8 cellular contexts compared by ENCODE assay signal in genomic region chr16:67846320-67847063, GRCh38. TPM values are rescaled to one million over a fixed set of nuclear protein-coding genes. Genes with fewer than 3 reads are reported as not detected.
DNase-seq lines count a peak whose midpoint lies in the region; ATAC-seq and TF ChIP-seq lines count a peak whose summit lies in the region.

Gene NUTF2 (plus strand): TSS chr16:67846933. CDS start chr16:67865131, 18,198 bp downstream.

- TF ChIP-seq CTCF in CD8-positive, alpha-beta T cell (IDR thresholded peaks at IDR 0.05), result no peak

- H3K4me3 Mint-ChIP-seq in CD8-positive, alpha-beta T cell, result peak within 1 kb of the TSS; percentile 87

- H3K27me3 Mint-ChIP-seq in CD8-positive, alpha-beta T cell (ENCODE audit: low read depth), result no peaks in the 10 kb centered on the region

- H3K9me3 Mint-ChIP-seq in CD8-positive, alpha-beta T cell, result no peaks in the 10 kb centered on the region

- H3K4me1 ChIP-seq in CD8-positive, alpha-beta T cell (ENCODE audit: insufficient read depth, low read length), result peaks cover 46% of the 10 kb centered on the region

- peak within 1 kb of the TSS; percentile 97 for H3K4me3 ChIP-seq in CD8-positive, alpha-beta T cell (ENCODE audit: low read depth, low read length)

- peaks cover 59% of the 10 kb centered on the region for H3K4me1 Mint-ChIP-seq in CD8-positive, alpha-beta T cell (ENCODE audit: low read depth)

- peak within 1 kb of the TSS; percentile 73 for H3K27ac ChIP-seq in CD8-positive, alpha-beta T cell (ENCODE audit: low read depth, low read length)

- intact Hi-C loops in CD8-positive, alpha-beta T cell (cut with DNase I, micrococcal nuclease), result loop anchor here (1.0 to 10.0 kb wide), 12 partner anchors 13 to 622 kb away; partner anchors contain the start of genes PSKH1 (in 2 of the 2), RANBP10 (in 2 of the 2), TSNAXIP1 (in 2 of the 2) and ACD (in 1 of the 2)

- peak; percentile 91 to 97 (median 94) for DNase-seq in CD8-positive, alpha-beta T cell
- DNase-seq in HS-5 (ENCODE audit: low read depth), result peak; percentile 75
- DNase-seq in NK-92 treated with Interleukin-12 subunit alpha and Interleukin-12 subunit beta, amount 100 ng/mL, for 24 hours (lab: John Stamatoyannopoulos, UW), result peak; percentile 90
- peak; percentile 98 for DNase-seq in activated CD8-positive, alpha-beta memory T cell treated with anti-CD3 and anti-CD28 coated beads for 24 hours
- DNase-seq in effector CD8-positive, alpha-beta T cell (lab: John Stamatoyannopoulos, UW), result peak; percentile 90
- peak; percentile 90 to 95 for DNase-seq in lung microvascular endothelial cell (ENCODE audit: low read depth in 2 of 2)
- DNase-seq in stimulated activated CD8-positive, alpha-beta memory T cell treated with anti-CD3 and anti-CD28 coated beads, Interleukin-12 subunit alpha, Interleukin-12 subunit beta, amount 100 ng/mL, for 1 hour (ENCODE audit: low read depth), result peak; percentile 90

- H3K27me3 ChIP-seq in CD8-positive, alpha-beta T cell (ENCODE audit: insufficient read depth, low read length), result no peaks in the 10 kb centered on the region

- POLR2A ChIA-PET in CD8-positive, alpha-beta T cell (lab: Charles Lee), result interaction anchor here (0.7 to 1.8 kb wide), 9 partner anchors 13 to 90 kb away, joined by 3 to 7 read pairs (median 4); partner anchors contain the start of genes EDC4, PSMB10, RANBP10 and TSNAXIP1

- peaks cover 5% of the 10 kb centered on the region for H3K36me3 Mint-ChIP-seq in CD8-positive, alpha-beta T cell

- no peaks in the 10 kb centered on the region for H3K36me3 ChIP-seq in CD8-positive, alpha-beta T cell (ENCODE audit: insufficient read depth, low read length)

- H3K9me3 ChIP-seq in CD8-positive, alpha-beta T cell (ENCODE audit: low read length), result no peaks in the 10 kb centered on the region

- peak; percentile 66 for ATAC-seq in CD8-positive, alpha-beta T cell
- peak; percentile 52 for ATAC-seq in GM19467 (IDR thresholded peaks at IDR 0.05; ENCODE audit: unreplicated experiment)

- CTCF ChIA-PET in CD8-positive, alpha-beta T cell (lab: Charles Lee), result interaction anchor here (1.0 to 3.2 kb wide), 2 partner anchors 12 to 30 kb away, joined by 3 to 17 read pairs; no protein-coding TSS in a partner anchor

- H3K27ac Mint-ChIP-seq in CD8-positive, alpha-beta T cell, result peak within 1 kb of the TSS; percentile 81

RNA-seq across cellular contexts. Expression of gene NUTF2, which starts in this region (rescaled TPM):
- 10 to 100 TPM; 23.6 to 23.7 TPM for total RNA-seq in CD8-positive, alpha-beta T cell
- 164 and 193 TPM in 2 replicates for total RNA-seq in lung microvascular endothelial cell

Comparison
In these comparisons a context has a peak if more than half of its experiments do, and no peak if none do; other contexts are left out.
1. Peak in every context shown above with its lines: DNase-seq, ATAC-seq, H3K4me3 ChIP-seq and H3K27ac ChIP-seq.